Comparison of ENCODE assay signal across 26 cellular contexts in genomic region chr4:28092610-28093009, GRCh38.
A peak's percentile ranks its signal among the peaks of the same experiment; 100 is the strongest.
DNase-seq lines count a peak whose midpoint lies in the region; ATAC-seq, FAIRE-seq and TF ChIP-seq lines count a peak whose summit lies in the region.
"Had no signal": no experiment of that assay in that cellular context is flagged by ENCODE, and none has a peak within 500 bp of the region (broad histone marks: within the 10 kb centered on the region; RNA-seq: fewer than 3 reads in every experiment).

No MANE protein-coding gene starts in this region.

- no peak for TF ChIP-seq EP300 in A549 (IDR thresholded peaks at IDR 0.05)

- intact Hi-C loops in uterus (cut with DNase I; ENCODE audit: low total_unique reads): no loop called here

- H3K4me2 ChIP-seq in A549: peak overlapping the region; percentile 51
- H3K4me2 ChIP-seq: BLaER1 treated with 17β-estradiol and CSF1 and Interleukin-3, amounts not matched to agents 10 nM and 100 nM; PC-9 had no signal

- TF ChIP-seq CTCF in A549 (IDR thresholded peaks at IDR 0.05): no peak
- no peak for TF ChIP-seq CTCF in bronchial epithelial cell (IDR thresholded peaks at IDR 0.05; ENCODE audit: insufficient read depth, low read length, severe bottlenecking)
- no peak for TF ChIP-seq CTCF in uterus (IDR thresholded peaks at IDR 0.05)

- H3K4me3 ChIP-seq in A549 (no peak overlapping the region), bronchial epithelial cell (ENCODE audit: low read depth, low read length) (no peak overlapping the region), uterus (no peak overlapping the region)
- H3K4me3 ChIP-seq: BLaER1 treated with 17β-estradiol and CSF1 and Interleukin-3, amounts not matched to agents 10 nM and 100 nM; PC-9 had no signal

- 0% methylated on average over 1 of the region's 1 CpG for WGBS in A549 (ENCODE audit: missing lambda C conversion rate)

- DNase-seq in A549 (ENCODE audit: low read depth in 1 of 2, low spot score in 1 of 2) (no peak), GM03348 (ENCODE audit: low spot score) (peak; percentile 2), NCI-H1930 (lab: John Stamatoyannopoulos, UW) (peak; percentile 35 to 75), bronchial epithelial cell (ENCODE audit: low read depth) (peak; percentile 78), uterus (no peak), OCI-M1 (lab: John Stamatoyannopoulos, UW) (no peak), SHP77 treated with DMSO at 0.1 percent for 48 hours (lab: John Stamatoyannopoulos, UW) (no peak), cerebellar nuclear complex (lab: John Stamatoyannopoulos, UW) (no peak)
- DNase-seq: AML-193; CD4-positive, alpha-beta T cell; GF-D8; Karpas-422; NCI-H1105 treated with DMSO at 0.1 percent for 48 hours; NCI-H2029; NCI-H446; NCI-H524 treated with DMSO at 0.1 percent for 48 hours; Right ventricle myocardium superior; T-cell had no signal

- H3K27me3 ChIP-seq in bronchial epithelial cell (ENCODE audit: control insufficient read depth, insufficient read depth, low read length): no peaks in the 10 kb centered on the region
- H3K27me3 ChIP-seq in uterus: no peaks in the 10 kb centered on the region
- H3K27me3 ChIP-seq: BLaER1 treated with 17β-estradiol and CSF1 and Interleukin-3, amounts not matched to agents 10 nM and 100 nM had no signal

- TF ChIP-seq RAD21 in A549 (conservative IDR thresholded peaks at IDR 0.05 in 1 of 2, IDR thresholded peaks at IDR 0.05 in 1 of 2): no peak

- ATAC-seq in A549: no peak
- ATAC-seq: HepG2, T-cell had no signal

- no peak overlapping the region for H3K27ac ChIP-seq in A549
- H3K27ac ChIP-seq in uterus: no peak overlapping the region
- H3K27ac ChIP-seq: BLaER1 treated with 17β-estradiol and CSF1 and Interleukin-3, amounts not matched to agents 10 nM and 100 nM; PC-9 had no signal

- H3K4me1 ChIP-seq in A549 (peaks cover 13% of the 10 kb centered on the region; the same call in 2 of the 3 replicates), uterus (no peaks in the 10 kb centered on the region)
- H3K4me1 ChIP-seq: BLaER1 treated with 17β-estradiol and CSF1 and Interleukin-3, amounts not matched to agents 10 nM and 100 nM had no signal

- CTCF ChIA-PET in A549 (lab: Yijun Ruan, JAX): no interaction called here

- H3K9me3 ChIP-seq in A549 (no peaks in the 10 kb centered on the region), uterus (no peaks in the 10 kb centered on the region)
- H3K9me3 ChIP-seq: BLaER1 treated with 17β-estradiol and CSF1 and Interleukin-3, amounts not matched to agents 10 nM and 100 nM had no signal

- POLR2A ChIA-PET in A549 (lab: Yijun Ruan, JAX): no interaction called here

- no peak for FAIRE-seq in A549 (lab: Jason Lieb, UNC)
- no peak for FAIRE-seq in bronchial epithelial cell (lab: Jason Lieb, UNC)
- FAIRE-seq: A204.1, D721Med, GM12892, GM19239, H54, HepG2 had no signal

- TF ChIP-seq POLR2A in A549 (IDR thresholded peaks at IDR 0.05; ENCODE audit: low read length) (no peak), uterus (IDR thresholded peaks at IDR 0.05) (no peak)

- no peaks in the 10 kb centered on the region for H3K36me3 ChIP-seq in bronchial epithelial cell (ENCODE audit: control insufficient read depth, insufficient read depth, low read length)
- no peaks in the 10 kb centered on the region for H3K36me3 ChIP-seq in uterus
- H3K36me3 ChIP-seq: BLaER1 treated with 17β-estradiol and CSF1 and Interleukin-3, amounts not matched to agents 10 nM and 100 nM had no signal

TF ChIP-seq in A549, 52 proteins besides CTCF, POLR2A, EP300 and RAD21:
- TF ChIP-seq GATA3 (IDR thresholded peaks at IDR 0.05; ENCODE audit: borderline replicate concordance): peak; percentile 30; the same call in 1 of the 2 replicates
- peak; percentile 60; the same call in 1 of the 2 replicates for TF ChIP-seq JUNB (IDR thresholded peaks at IDR 0.05)
- 0 out of 2 replicates have a peak, but pooled peaks have one; percentile 21 for TF ChIP-seq FOSL2 (IDR thresholded peaks at IDR 0.05)
- TF ChIP-seq FOSL2 (CRISPR knock-in tag; IDR thresholded peaks at IDR 0.05): peak; percentile 56
- no peak for TF ChIP-seq FOSB (CRISPR knock-in tag; IDR thresholded peaks at IDR 0.05)
TF ChIP-seq in A549: peak in this region for 3.

Comparison
In these comparisons a context has a peak if more than half of its experiments do, and no peak if none do; other contexts are left out.
1. DNase-seq: peak in GM03348 (single experiment), NCI-H1930 (2 of 2) and bronchial epithelial cell (single experiment); none in A549 (0 of 2), uterus (0 of 2), OCI-M1 (single experiment), SHP77 treated with DMSO at 0.1 percent for 48 hours (single experiment) and cerebellar nuclear complex (0 of 2).